ENCODE assay signal across 28 cellular contexts in the genomic region with DNA sequence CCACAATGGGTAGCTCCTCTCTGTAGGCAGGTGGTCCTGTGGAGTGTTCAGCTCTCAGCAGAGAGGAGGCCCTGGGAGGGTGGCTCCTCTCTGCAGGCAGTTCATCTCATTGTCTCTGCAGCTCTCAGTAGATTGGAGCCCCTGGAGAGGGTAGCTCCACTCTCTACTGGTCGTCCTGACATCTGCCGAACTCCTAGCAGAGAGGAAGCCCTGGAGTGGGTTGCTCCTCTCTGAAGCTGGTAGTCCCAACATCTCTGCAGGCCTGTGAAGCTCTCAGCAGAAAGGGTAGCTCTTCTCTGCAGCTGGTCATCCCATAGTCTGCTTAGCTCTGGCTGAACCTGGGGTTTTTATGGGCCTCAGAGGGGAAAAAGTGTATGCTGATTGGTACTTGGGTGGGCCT. TPM values are rescaled to one million over a fixed set of nuclear protein-coding genes. Genes with fewer than 3 reads are reported as not detected.
"Had no signal": no experiment of that assay in that cellular context is flagged by ENCODE, and none has a peak within 500 bp of the region (broad histone marks: within the 10 kb centered on the region; RNA-seq: fewer than 3 reads in every experiment).

No MANE protein-coding gene starts in this region.

- H3K79me2 ChIP-seq: parathyroid adenoma had no signal

- H3K9ac ChIP-seq: neural progenitor cell, parathyroid adenoma had no signal

- H3K27me3 ChIP-seq: neural progenitor cell, ovary, spleen, suprapubic skin, testis, tibial artery, transverse colon, upper lobe of right lung, uterus had no signal

- H3K36me3 ChIP-seq: neural progenitor cell, ovary, spleen, suprapubic skin, transverse colon, upper lobe of right lung, uterus had no signal

- H3K9me3 ChIP-seq: ovary, psoas muscle, suprapubic skin, testis, tibial artery, transverse colon, upper lobe of right lung, uterus had no signal

- H3K4me1 ChIP-seq: neural progenitor cell, parathyroid adenoma, suprapubic skin, testis, tibial artery, upper lobe of right lung, uterus had no signal

- H2AFZ ChIP-seq: neural progenitor cell, parathyroid adenoma had no signal

- H3K27ac ChIP-seq: neural progenitor cell, ovary, parathyroid adenoma, psoas muscle, skin epidermis, spleen, suprapubic skin, testis, tibial artery, transverse colon, upper lobe of right lung, uterus had no signal

- H3K4me3 ChIP-seq: neural progenitor cell, ovary, psoas muscle, skin epidermis, smooth muscle cell, spleen, suprapubic skin, testis, tibial artery, transverse colon, upper lobe of right lung, uterus had no signal

- H3K4me2 ChIP-seq: neural progenitor cell, smooth muscle cell had no signal

- ATAC-seq: natural killer cell; psoas muscle; right cardiac atrium; sciatic nerve; stimulated activated memory B cell treated with anti-CD40 and anti-IgM and Interleukin-4, amounts not matched to agents 10 μg/mL and 1 μg/mL and 100 μg/mL, for 72 hours; stimulated activated naive CD8-positive, alpha-beta T cell treated with anti-CD3 and anti-CD28 coated beads, Interleukin-15, amount 100 ng/mL, for 72 hours; stimulated activated naive CD8-positive, alpha-beta T cell treated with anti-CD3 and anti-CD28 coated beads, Interleukin-15, Interleukin-2, amounts not matched to agents 100 U/mL and 50 U/mL, for 24 hours; upper lobe of right lung had no signal

- DNase-seq: natural killer cell; occipital lobe; ovary; psoas muscle; right cardiac atrium; spleen; stimulated activated CD4-positive, alpha-beta T cell treated with anti-CD3 and anti-CD28 coated beads, Interleukin-12 subunit alpha, Interleukin-12 subunit beta, amount 100 ng/mL, for 4 hours; stimulated activated CD4-positive, alpha-beta T cell treated with anti-CD3 and anti-CD28 coated beads, Interleukin-1b, Interleukin-23, amount 100 ng/mL, for 48 hours; stimulated activated CD4-positive, alpha-beta T cell treated with anti-CD3 and anti-CD28 coated beads, Interleukin-4, amount 100 ng/mL, for 1 hour; stimulated activated CD4-positive, alpha-beta T cell treated with anti-CD3 and anti-CD28 coated beads, Interleukin-4, amount 100 ng/mL, for 4 hours; stimulated activated CD8-positive, alpha-beta memory T cell treated with anti-CD3 and anti-CD28 coated beads, Interleukin-4, amount 100 ng/mL, for 48 hours; stimulated activated naive CD4-positive, alpha-beta T cell; stimulated activated naive CD8-positive, alpha-beta T cell treated with anti-CD3 and anti-CD28 coated beads, Interleukin-15, amount 100 ng/mL, for 72 hours; stimulated activated naive CD8-positive, alpha-beta T cell treated with anti-CD3 and anti-CD28 coated beads, Interleukin-15, Interleukin-2, amounts not matched to agents 100 U/mL and 50 U/mL, for 24 hours; substantia nigra; testis; tibial artery; transverse colon; upper lobe of right lung; uterus had no signal

RNA-seq across cellular contexts. Expression of a gene that starts 50.8 kb away (rescaled TPM):
- total RNA-seq: psoas muscle, urinary bladder had no signal
- polyA plus RNA-seq: smooth muscle cell had no signal
